ENCODE assay signal across 15 cellular contexts in the genomic region with DNA sequence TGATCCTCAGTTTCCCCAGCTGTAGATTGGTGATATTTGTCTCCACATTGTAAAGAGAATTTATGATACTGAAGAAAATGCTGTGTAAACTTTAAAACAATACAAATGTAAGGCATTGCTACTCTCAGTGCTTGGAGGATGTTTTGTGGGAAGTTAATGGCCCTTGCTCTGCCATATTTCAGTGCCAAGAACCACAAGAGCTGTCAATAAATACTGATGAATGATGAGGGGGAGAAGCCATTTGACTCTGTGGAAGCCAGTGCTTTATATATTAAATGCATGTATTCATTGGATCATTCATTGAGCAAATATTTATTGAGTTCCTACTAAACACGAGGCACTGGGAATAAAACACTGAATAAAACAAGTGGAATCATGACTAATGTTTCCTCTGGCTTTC. TPM values are rescaled to one million over a fixed set of nuclear protein-coding genes. Genes with fewer than 3 reads are reported as not detected.
DNase-seq lines count a peak whose midpoint lies in the region; ATAC-seq and TF ChIP-seq lines count a peak whose summit lies in the region.
"Had no signal": no experiment of that assay in that cellular context is flagged by ENCODE, and none has a peak within 500 bp of the region (broad histone marks: within the 10 kb centered on the region; RNA-seq: fewer than 3 reads in every experiment).

No MANE protein-coding gene starts in this region.

- H3K4me3 ChIP-seq in left ventricle myocardium inferior = no peak overlapping the region
- no peak overlapping the region for H3K4me3 ChIP-seq in fibroblast of mammary gland (ENCODE audit: control insufficient read depth, low read depth, low read length)
- H3K4me3 ChIP-seq in aorta (ENCODE audit: low read length in 2 of 2) = no peak overlapping the region

- H3K27ac ChIP-seq in left ventricle myocardium inferior (replicated peaks) (peak overlapping the region; percentile 68), aorta (ENCODE audit: low read depth in 1 of 2, low read length in 2 of 2) (peak overlapping the region; percentile 64 to 80)

- H3K9me3 ChIP-seq in left ventricle myocardium inferior (replicated peaks) (peaks cover 5% of the 10 kb centered on the region), aorta (ENCODE audit: control insufficient read depth, low read length) (no peaks in the 10 kb centered on the region)

- H3K36me3 ChIP-seq in left ventricle myocardium inferior (no peaks in the 10 kb centered on the region), aorta (ENCODE audit: control insufficient read depth in 1 of 2, insufficient read depth in 2 of 2, low read length in 1 of 2) (no peaks in the 10 kb centered on the region)

- DNase-seq in left ventricle myocardium inferior = no peak
- no peak for DNase-seq in Right ventricle myocardium superior
- DNase-seq in NCI-H345 (lab: John Stamatoyannopoulos, UW) = peak; percentile 86
- DNase-seq in fibroblast of mammary gland (ENCODE audit: low read depth) = peak; percentile 34
- DNase-seq in aorta = no peak
- DNase-seq in activated naive CD4-positive, alpha-beta T cell treated with Interleukin-2 at 50 U/mL for 16 hours = no peak
- DNase-seq in SHP77 treated with DMSO at 0.1 percent for 48 hours (lab: John Stamatoyannopoulos, UW) = no peak
- DNase-seq: activated CD8-positive, alpha-beta memory T cell treated with anti-CD3 and anti-CD28 coated beads, Interleukin-2, amount 10 ng/mL, durations not matched to agents 7 days and 5 days; activated gamma-delta T cell; anterior cingulate cortex; KG1; NCI-H1436 treated with DMSO at 0.1 percent for 48 hours had no signal

- no peaks in the 10 kb centered on the region for H3K27me3 ChIP-seq in left ventricle myocardium inferior (ENCODE audit: low read depth)
- no peaks in the 10 kb centered on the region for H3K27me3 ChIP-seq in aorta (ENCODE audit: control insufficient read depth in 1 of 2, insufficient read depth in 2 of 2, low read length in 1 of 2)

- 0 to 7% methylated on average over 1 of the region's 1 CpG for WGBS in aorta, 2 donors

- intact Hi-C loops in left ventricle myocardium inferior (cut with micrococcal nuclease) (no loop called here), Right ventricle myocardium superior (cut with DNase I) (no loop called here), aorta (cut with DNase I) (no loop called here)

- H3K4me1 ChIP-seq in left ventricle myocardium inferior (peaks cover 88% of the 10 kb centered on the region), aorta (ENCODE audit: control insufficient read depth in 1 of 2, insufficient read depth in 2 of 2, low read length in 2 of 2) (peaks cover 0 to 18% of the 10 kb centered on the region in 2 donors)

- ATAC-seq in Right ventricle myocardium superior (ENCODE audit: poor library complexity) (no peak), aorta (ENCODE audit: low FRiP score) (no peak), GM19467 (IDR thresholded peaks at IDR 0.05; ENCODE audit: unreplicated experiment) (no peak)
- ATAC-seq: activated CD4-positive, CD25-positive, alpha-beta regulatory T cell treated with anti-CD3 and anti-CD28 coated beads, Interleukin-2, amount 50 U/mL, for 24 hours; activated CD8-positive, alpha-beta memory T cell treated with anti-CD3 and anti-CD28 coated beads, Interleukin-2, amount 10 ng/mL, durations not matched to agents 7 days and 5 days had no signal

- TF ChIP-seq CTCF in left ventricle myocardium inferior (IDR thresholded peaks at IDR 0.05; ENCODE audit: borderline replicate concordance) (no peak), fibroblast of mammary gland (conservative IDR thresholded peaks at IDR 0.05; ENCODE audit: control insufficient read depth, insufficient read depth, low read depth, low read length) (no peak)

RNA-seq across cellular contexts. Expression of a gene that starts 30.8 kb away (rescaled TPM):
- total RNA-seq in left ventricle myocardium inferior (137 TPM), Right ventricle myocardium superior (151 TPM), aorta (100 to 1,000 TPM in 1 of 2 donors, 10 to 100 TPM in 1; 70.4 to 114 TPM)
- 10 to 100 TPM in 1 of 2 donors, 1 to 10 TPM in 1; 4.3 to 22.1 TPM for polyA plus RNA-seq in aorta
- total RNA-seq: pulmonary artery endothelial cell had no signal

Comparison
In these comparisons a context has a peak if more than half of its experiments do, and no peak if none do; other contexts are left out.
1. DNase-seq: peak in NCI-H345 (single experiment) and fibroblast of mammary gland (single experiment); none in left ventricle myocardium inferior (single experiment), Right ventricle myocardium superior (single experiment), aorta (0 of 2), activated naive CD4-positive, alpha-beta T cell treated with Interleukin-2 at 50 U/mL for 16 hours (single experiment) and SHP77 treated with DMSO at 0.1 percent for 48 hours (single experiment).